1 cellular context compared by ENCODE assay signal in the genomic region with DNA sequence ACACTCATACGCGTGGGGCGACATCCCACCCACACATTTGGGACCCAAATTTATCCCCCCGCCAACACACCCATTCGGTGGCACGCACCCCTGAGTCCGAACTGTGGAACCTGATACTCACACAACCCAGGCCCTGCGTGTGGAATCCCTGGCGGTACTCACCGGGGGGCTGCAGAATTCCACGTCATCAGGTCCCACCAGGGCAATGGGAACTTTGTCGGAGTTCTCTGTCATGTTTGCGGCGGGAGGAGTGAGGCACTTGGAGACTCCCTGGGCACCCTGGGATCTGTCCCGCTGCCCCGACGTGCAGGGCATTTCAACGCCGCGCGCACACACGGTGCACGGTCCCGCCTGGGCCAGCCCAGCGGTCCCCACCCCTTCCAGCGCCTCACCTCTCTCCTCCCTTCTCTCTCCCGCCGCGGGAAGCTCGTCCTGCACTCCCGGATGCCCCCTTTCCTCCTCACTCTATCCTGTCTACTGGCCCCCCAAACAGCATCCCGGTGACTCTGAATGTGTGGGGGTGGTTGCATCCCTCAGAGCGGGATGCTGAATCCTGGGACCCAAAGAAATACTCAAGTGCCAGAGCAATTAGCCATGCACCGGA.
TF ChIP-seq lines count a peak whose summit lies in the region.

CNMD (minus strand) TSS at position 353 of the 604 bp plus-strand sequence; CDS start at position 234, 119 bp downstream.

TF ChIP-seq in WTC11, 78 proteins besides CTCF, POLR2A, EP300 and RAD21 (continued from another document):
- no peak for TF ChIP-seq PREB (CRISPR knock-in tag; IDR thresholded peaks at IDR 0.05; ENCODE audit: borderline replicate concordance)
- peak; percentile 2 for TF ChIP-seq ZNF423 (CRISPR knock-in tag; IDR thresholded peaks at IDR 0.05)
- TF ChIP-seq, protein P1, sequence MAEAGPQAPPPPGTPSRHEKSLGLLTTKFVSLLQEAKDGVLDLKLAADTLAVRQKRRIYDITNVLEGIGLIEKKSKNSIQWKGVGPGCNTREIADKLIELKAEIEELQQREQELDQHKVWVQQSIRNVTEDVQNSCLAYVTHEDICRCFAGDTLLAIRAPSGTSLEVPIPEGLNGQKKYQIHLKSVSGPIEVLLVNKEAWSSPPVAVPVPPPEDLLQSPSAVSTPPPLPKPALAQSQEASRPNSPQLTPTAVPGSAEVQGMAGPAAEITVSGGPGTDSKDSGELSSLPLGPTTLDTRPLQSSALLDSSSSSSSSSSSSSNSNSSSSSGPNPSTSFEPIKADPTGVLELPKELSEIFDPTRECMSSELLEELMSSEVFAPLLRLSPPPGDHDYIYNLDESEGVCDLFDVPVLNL (CRISPR knock-in tag; IDR thresholded peaks at IDR 0.05; ENCODE audit: borderline replicate concordance, low read depth), result no peak
- TF ChIP-seq ZNF121 (CRISPR knock-in tag; IDR thresholded peaks at IDR 0.05), result peak; percentile 93
- no peak for TF ChIP-seq E2F1 (CRISPR knock-in tag; IDR thresholded peaks at IDR 0.05)
- TF ChIP-seq, protein P2, sequence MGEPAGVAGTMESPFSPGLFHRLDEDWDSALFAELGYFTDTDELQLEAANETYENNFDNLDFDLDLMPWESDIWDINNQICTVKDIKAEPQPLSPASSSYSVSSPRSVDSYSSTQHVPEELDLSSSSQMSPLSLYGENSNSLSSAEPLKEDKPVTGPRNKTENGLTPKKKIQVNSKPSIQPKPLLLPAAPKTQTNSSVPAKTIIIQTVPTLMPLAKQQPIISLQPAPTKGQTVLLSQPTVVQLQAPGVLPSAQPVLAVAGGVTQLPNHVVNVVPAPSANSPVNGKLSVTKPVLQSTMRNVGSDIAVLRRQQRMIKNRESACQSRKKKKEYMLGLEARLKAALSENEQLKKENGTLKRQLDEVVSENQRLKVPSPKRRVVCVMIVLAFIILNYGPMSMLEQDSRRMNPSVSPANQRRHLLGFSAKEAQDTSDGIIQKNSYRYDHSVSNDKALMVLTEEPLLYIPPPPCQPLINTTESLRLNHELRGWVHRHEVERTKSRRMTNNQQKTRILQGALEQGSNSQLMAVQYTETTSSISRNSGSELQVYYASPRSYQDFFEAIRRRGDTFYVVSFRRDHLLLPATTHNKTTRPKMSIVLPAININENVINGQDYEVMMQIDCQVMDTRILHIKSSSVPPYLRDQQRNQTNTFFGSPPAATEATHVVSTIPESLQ (CRISPR knock-in tag; IDR thresholded peaks at IDR 0.05), result no peak
- TF ChIP-seq STAT6 (CRISPR knock-in tag; conservative IDR thresholded peaks at IDR 0.05; ENCODE audit: low read depth), result no peak
- TF ChIP-seq SP1 (CRISPR knock-in tag; conservative IDR thresholded peaks at IDR 0.05), result 0 out of 2 replicates have a peak, but pooled peaks have one; percentile 25
- TF ChIP-seq RELA (CRISPR knock-in tag; IDR thresholded peaks at IDR 0.05; ENCODE audit: borderline replicate concordance), result no peak
- TF ChIP-seq, protein P3, sequence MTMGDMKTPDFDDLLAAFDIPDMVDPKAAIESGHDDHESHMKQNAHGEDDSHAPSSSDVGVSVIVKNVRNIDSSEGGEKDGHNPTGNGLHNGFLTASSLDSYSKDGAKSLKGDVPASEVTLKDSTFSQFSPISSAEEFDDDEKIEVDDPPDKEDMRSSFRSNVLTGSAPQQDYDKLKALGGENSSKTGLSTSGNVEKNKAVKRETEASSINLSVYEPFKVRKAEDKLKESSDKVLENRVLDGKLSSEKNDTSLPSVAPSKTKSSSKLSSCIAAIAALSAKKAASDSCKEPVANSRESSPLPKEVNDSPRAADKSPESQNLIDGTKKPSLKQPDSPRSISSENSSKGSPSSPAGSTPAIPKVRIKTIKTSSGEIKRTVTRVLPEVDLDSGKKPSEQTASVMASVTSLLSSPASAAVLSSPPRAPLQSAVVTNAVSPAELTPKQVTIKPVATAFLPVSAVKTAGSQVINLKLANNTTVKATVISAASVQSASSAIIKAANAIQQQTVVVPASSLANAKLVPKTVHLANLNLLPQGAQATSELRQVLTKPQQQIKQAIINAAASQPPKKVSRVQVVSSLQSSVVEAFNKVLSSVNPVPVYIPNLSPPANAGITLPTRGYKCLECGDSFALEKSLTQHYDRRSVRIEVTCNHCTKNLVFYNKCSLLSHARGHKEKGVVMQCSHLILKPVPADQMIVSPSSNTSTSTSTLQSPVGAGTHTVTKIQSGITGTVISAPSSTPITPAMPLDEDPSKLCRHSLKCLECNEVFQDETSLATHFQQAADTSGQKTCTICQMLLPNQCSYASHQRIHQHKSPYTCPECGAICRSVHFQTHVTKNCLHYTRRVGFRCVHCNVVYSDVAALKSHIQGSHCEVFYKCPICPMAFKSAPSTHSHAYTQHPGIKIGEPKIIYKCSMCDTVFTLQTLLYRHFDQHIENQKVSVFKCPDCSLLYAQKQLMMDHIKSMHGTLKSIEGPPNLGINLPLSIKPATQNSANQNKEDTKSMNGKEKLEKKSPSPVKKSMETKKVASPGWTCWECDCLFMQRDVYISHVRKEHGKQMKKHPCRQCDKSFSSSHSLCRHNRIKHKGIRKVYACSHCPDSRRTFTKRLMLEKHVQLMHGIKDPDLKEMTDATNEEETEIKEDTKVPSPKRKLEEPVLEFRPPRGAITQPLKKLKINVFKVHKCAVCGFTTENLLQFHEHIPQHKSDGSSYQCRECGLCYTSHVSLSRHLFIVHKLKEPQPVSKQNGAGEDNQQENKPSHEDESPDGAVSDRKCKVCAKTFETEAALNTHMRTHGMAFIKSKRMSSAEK (CRISPR knock-in tag; IDR thresholded peaks at IDR 0.05; ENCODE audit: borderline replicate concordance), result no peak
- no peak for TF ChIP-seq JUN (CRISPR knock-in tag; IDR thresholded peaks at IDR 0.05)
- TF ChIP-seq, protein P4, sequence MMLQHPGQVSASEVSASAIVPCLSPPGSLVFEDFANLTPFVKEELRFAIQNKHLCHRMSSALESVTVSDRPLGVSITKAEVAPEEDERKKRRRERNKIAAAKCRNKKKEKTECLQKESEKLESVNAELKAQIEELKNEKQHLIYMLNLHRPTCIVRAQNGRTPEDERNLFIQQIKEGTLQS (CRISPR knock-in tag; conservative IDR thresholded peaks at IDR 0.05), result no peak
- no peak for TF ChIP-seq CREB1 (CRISPR knock-in tag; IDR thresholded peaks at IDR 0.05)
- no peak for TF ChIP-seq FOXK1 (CRISPR knock-in tag; IDR thresholded peaks at IDR 0.05)
- no peak for TF ChIP-seq ATF1 (CRISPR knock-in tag; IDR thresholded peaks at IDR 0.05)
- TF ChIP-seq RORB (CRISPR knock-in tag; IDR thresholded peaks at IDR 0.05), result no peak
- no peak for TF ChIP-seq ZNF138 (CRISPR knock-in tag; conservative IDR thresholded peaks at IDR 0.05)
- TF ChIP-seq NFATC4 (CRISPR knock-in tag; IDR thresholded peaks at IDR 0.05), result no peak
- TF ChIP-seq, protein P5, sequence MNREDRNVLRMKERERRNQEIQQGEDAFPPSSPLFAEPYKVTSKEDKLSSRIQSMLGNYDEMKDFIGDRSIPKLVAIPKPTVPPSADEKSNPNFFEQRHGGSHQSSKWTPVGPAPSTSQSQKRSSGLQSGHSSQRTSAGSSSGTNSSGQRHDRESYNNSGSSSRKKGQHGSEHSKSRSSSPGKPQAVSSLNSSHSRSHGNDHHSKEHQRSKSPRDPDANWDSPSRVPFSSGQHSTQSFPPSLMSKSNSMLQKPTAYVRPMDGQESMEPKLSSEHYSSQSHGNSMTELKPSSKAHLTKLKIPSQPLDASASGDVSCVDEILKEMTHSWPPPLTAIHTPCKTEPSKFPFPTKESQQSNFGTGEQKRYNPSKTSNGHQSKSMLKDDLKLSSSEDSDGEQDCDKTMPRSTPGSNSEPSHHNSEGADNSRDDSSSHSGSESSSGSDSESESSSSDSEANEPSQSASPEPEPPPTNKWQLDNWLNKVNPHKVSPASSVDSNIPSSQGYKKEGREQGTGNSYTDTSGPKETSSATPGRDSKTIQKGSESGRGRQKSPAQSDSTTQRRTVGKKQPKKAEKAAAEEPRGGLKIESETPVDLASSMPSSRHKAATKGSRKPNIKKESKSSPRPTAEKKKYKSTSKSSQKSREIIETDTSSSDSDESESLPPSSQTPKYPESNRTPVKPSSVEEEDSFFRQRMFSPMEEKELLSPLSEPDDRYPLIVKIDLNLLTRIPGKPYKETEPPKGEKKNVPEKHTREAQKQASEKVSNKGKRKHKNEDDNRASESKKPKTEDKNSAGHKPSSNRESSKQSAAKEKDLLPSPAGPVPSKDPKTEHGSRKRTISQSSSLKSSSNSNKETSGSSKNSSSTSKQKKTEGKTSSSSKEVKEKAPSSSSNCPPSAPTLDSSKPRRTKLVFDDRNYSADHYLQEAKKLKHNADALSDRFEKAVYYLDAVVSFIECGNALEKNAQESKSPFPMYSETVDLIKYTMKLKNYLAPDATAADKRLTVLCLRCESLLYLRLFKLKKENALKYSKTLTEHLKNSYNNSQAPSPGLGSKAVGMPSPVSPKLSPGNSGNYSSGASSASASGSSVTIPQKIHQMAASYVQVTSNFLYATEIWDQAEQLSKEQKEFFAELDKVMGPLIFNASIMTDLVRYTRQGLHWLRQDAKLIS (CRISPR knock-in tag; IDR thresholded peaks at IDR 0.05; ENCODE audit: borderline replicate concordance), result no peak
